Comparison of ENCODE assay signal across 1 cellular context in genomic region chr5:158716668-158717067, GRCh38.
TF ChIP-seq lines count a peak whose summit lies in the region.

No MANE protein-coding gene starts in this region.

TF ChIP-seq in A549, 52 proteins besides CTCF, POLR2A, EP300 and RAD21 (continued from another document):
- TF ChIP-seq EHMT2 (IDR thresholded peaks at IDR 0.05; ENCODE audit: low read depth) (peak; percentile 79; the same call in 1 of the 2 replicates), ZNF302 (CRISPR knock-in tag; IDR thresholded peaks at IDR 0.05) (no peak), JUNB (IDR thresholded peaks at IDR 0.05) (no peak), JUN (IDR thresholded peaks at IDR 0.05) (no peak), NFE2L2 (conservative IDR thresholded peaks at IDR 0.05; ENCODE audit: low read length) (no peak)
